In genomic region chr5:89204766-89205165, GRCh38 we compare ENCODE assay signal across 24 cellular contexts.
"Had no signal": no experiment of that assay in that cellular context is flagged by ENCODE, and none has a peak within 500 bp of the region (broad histone marks: within the 10 kb centered on the region; RNA-seq: fewer than 3 reads in every experiment).

No MANE protein-coding gene starts in this region.

- H3K27me3 ChIP-seq: breast epithelium, foreskin keratinocyte, neural progenitor cell, ovary, upper lobe of right lung had no signal

- H2AFZ ChIP-seq: neural progenitor cell had no signal

- H3K36me3 ChIP-seq: breast epithelium, neural progenitor cell, ovary, thoracic aorta, upper lobe of right lung, WERI-Rb-1 had no signal

- H3K4me1 ChIP-seq: breast epithelium, foreskin keratinocyte, neural progenitor cell, upper lobe of right lung had no signal

- ATAC-seq: activated CD4-positive, alpha-beta T cell treated with anti-CD3 and anti-CD28 coated beads for 36 hours; activated CD8-positive, alpha-beta T cell treated with anti-CD3 and anti-CD28 coated beads, Interleukin-2, amount 10 ng/mL, durations not matched to agents 7 days and 5 days; foreskin keratinocyte; left cardiac atrium; sciatic nerve; stimulated activated effector memory CD8-positive, alpha-beta T cell treated with anti-CD3 and anti-CD28 coated beads, Interleukin-12 subunit alpha, Interleukin-12 subunit beta, amount 100 ng/mL, for 72 hours; T-helper 17 cell; upper lobe of right lung had no signal

- H3K9ac ChIP-seq: neural progenitor cell had no signal

- H3K4me2 ChIP-seq: neural progenitor cell had no signal

- H3K9me3 ChIP-seq: ovary had no signal

- H3K4me3 ChIP-seq: breast epithelium, lung, neural progenitor cell, ovary, thoracic aorta, upper lobe of right lung had no signal

- H3K27ac ChIP-seq: breast epithelium, foreskin keratinocyte, neural progenitor cell, ovary, thoracic aorta, upper lobe of right lung, WERI-Rb-1 had no signal

- DNase-seq: activated CD4-positive, alpha-beta T cell treated with anti-CD3 and anti-CD28 coated beads for 36 hours; activated CD8-positive, alpha-beta memory T cell treated with anti-CD3 and anti-CD28 coated beads, Interleukin-2, amount 50 U/mL, for 4 hours; activated CD8-positive, alpha-beta T cell treated with anti-CD3 and anti-CD28 coated beads, Interleukin-2, amount 10 ng/mL, durations not matched to agents 7 days and 5 days; activated effector memory CD4-positive, alpha-beta T cell treated with anti-CD3 and anti-CD28 coated beads, Interleukin-2, amount 50 U/mL, for 16 hours; activated T-cell treated with anti-CD3 and anti-CD28 coated beads, Interleukin-2, amount 50 U/mL, for 48 hours; amniotic stem cell; cerebellar nuclear complex; endodermal cell; erythroblast; foreskin keratinocyte; head of caudate nucleus; immature natural killer cell; left cardiac atrium; ovary; stimulated activated CD4-positive, alpha-beta T cell treated with anti-CD3 and anti-CD28 coated beads, Interleukin-1b, Interleukin-23, amount 100 ng/mL, for 48 hours; T-helper 17 cell; upper lobe of right lung; WERI-Rb-1 had no signal
